Comparison of ENCODE assay signal across 24 cellular contexts in the genomic region with DNA sequence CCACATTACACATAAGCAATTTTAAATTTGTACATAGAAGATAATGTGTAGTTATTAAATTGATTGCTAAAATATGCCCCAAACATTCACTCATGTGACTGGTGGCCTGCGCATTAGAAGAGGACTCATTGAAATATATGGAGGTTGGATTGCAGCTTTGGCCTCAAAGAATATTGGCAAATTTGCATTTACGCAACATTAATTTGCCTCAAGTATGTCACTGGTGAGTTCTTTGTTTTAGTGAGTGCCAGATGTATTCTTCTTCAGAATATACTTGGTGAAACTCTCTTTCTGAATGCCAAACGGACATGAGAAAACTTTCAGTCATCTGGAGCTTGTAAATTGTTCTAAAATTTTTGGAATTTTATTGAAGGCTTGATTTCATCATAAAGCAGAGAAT. TPM values are rescaled to one million over a fixed set of nuclear protein-coding genes. Genes with fewer than 3 reads are reported as not detected.
"Had no signal": no experiment of that assay in that cellular context is flagged by ENCODE, and none has a peak within 500 bp of the region (broad histone marks: within the 10 kb centered on the region; RNA-seq: fewer than 3 reads in every experiment).

No MANE protein-coding gene starts in this region.

- H3K9me3 ChIP-seq: left ventricle myocardium inferior, mucosa of descending colon, ovary, stomach, thoracic aorta, tibial artery, upper lobe of right lung had no signal

- H3K27ac ChIP-seq: left ventricle myocardium inferior, ovary, skin epidermis, stomach, thoracic aorta, tibial artery, upper lobe of right lung had no signal

- H3K4me3 Mint-ChIP-seq: naive thymus-derived CD4-positive, alpha-beta T cell; natural killer cell treated with Interleukin-12 subunit alpha and Interleukin-12 subunit beta and Interleukin-15 and Interleukin-18, amount 100 ng/mL, for 72 hours; stimulated activated naive B cell treated with anti-CD40 and anti-IgM and Interleukin-4, amounts not matched to agents 10 μg/mL and 1 μg/mL and 100 μg/mL, for 72 hours had no signal

- H3K36me3 Mint-ChIP-seq: naive thymus-derived CD4-positive, alpha-beta T cell; natural killer cell treated with Interleukin-12 subunit alpha and Interleukin-12 subunit beta and Interleukin-15 and Interleukin-18, amount 100 ng/mL, for 72 hours; stimulated activated naive B cell treated with anti-CD40 and anti-IgM and Interleukin-4, amounts not matched to agents 10 μg/mL and 1 μg/mL and 100 μg/mL, for 72 hours had no signal

- H3K4me1 ChIP-seq: left ventricle myocardium inferior, upper lobe of right lung had no signal

- H3K27me3 ChIP-seq: tibial artery had no signal

- DNase-seq: islet precursor cell; left ventricle myocardium inferior; midbrain; mucosa of descending colon; naive thymus-derived CD4-positive, alpha-beta T cell; ovary; retina; right cardiac atrium; stimulated activated CD4-positive, alpha-beta T cell treated with anti-CD3 and anti-CD28 coated beads, Interleukin-12 subunit alpha, Interleukin-12 subunit beta, amount 100 ng/mL, for 4 hours; stimulated activated CD4-positive, alpha-beta T cell treated with anti-CD3 and anti-CD28 coated beads, Interleukin-15, amount 100 ng/mL, for 24 hours; stimulated activated CD4-positive, alpha-beta T cell treated with anti-CD3 and anti-CD28 coated beads, Interleukin-2, amount 100 ng/mL, for 24 hours; stimulated activated CD4-positive, alpha-beta T cell treated with anti-CD3 and anti-CD28 coated beads, Interleukin-4, amount 100 ng/mL, for 1 hour; stimulated activated naive B cell treated with anti-CD40 and anti-IgM and Interleukin-4, amounts not matched to agents 10 μg/mL and 1 μg/mL and 100 μg/mL, for 72 hours; stimulated activated naive CD8-positive, alpha-beta T cell treated with anti-CD3 and anti-CD28 coated beads, Interleukin-15, Interleukin-2, amounts not matched to agents 100 U/mL and 50 U/mL, for 24 hours; stomach; tibial artery; upper lobe of right lung had no signal

- H3K27ac Mint-ChIP-seq: naive thymus-derived CD4-positive, alpha-beta T cell; natural killer cell treated with Interleukin-12 subunit alpha and Interleukin-12 subunit beta and Interleukin-15 and Interleukin-18, amount 100 ng/mL, for 72 hours; progenitor cell of endocrine pancreas; stimulated activated naive B cell treated with anti-CD40 and anti-IgM and Interleukin-4, amounts not matched to agents 10 μg/mL and 1 μg/mL and 100 μg/mL, for 72 hours had no signal

- ATAC-seq: mucosa of descending colon; naive thymus-derived CD4-positive, alpha-beta T cell; natural killer cell treated with Interleukin-12 subunit alpha and Interleukin-12 subunit beta and Interleukin-15 and Interleukin-18, amount 100 ng/mL, for 72 hours; right cardiac atrium; sciatic nerve; stimulated activated naive B cell treated with anti-CD40 and anti-IgM and Interleukin-4, amounts not matched to agents 10 μg/mL and 1 μg/mL and 100 μg/mL, for 72 hours; stimulated activated naive CD8-positive, alpha-beta T cell treated with anti-CD3 and anti-CD28 coated beads, Interleukin-15, Interleukin-2, amounts not matched to agents 100 U/mL and 50 U/mL, for 24 hours; upper lobe of right lung had no signal

- H3K4me1 Mint-ChIP-seq: naive thymus-derived CD4-positive, alpha-beta T cell had no signal

- H3K36me3 ChIP-seq: left ventricle myocardium inferior, ovary, stomach, thoracic aorta, tibial artery, upper lobe of right lung had no signal

- FAIRE-seq: urothelium cell line had no signal

- H3K4me3 ChIP-seq: left ventricle myocardium inferior, lung, mucosa of descending colon, ovary, skin epidermis, stomach, thoracic aorta, tibial artery, upper lobe of right lung had no signal

RNA-seq across cellular contexts. Expression of a gene that starts 5.9 kb away (rescaled TPM):
- total RNA-seq: naive thymus-derived CD4-positive, alpha-beta T cell; natural killer cell treated with Interleukin-12 subunit alpha and Interleukin-12 subunit beta and Interleukin-15 and Interleukin-18, amount 100 ng/mL, for 72 hours had no signal
- polyA plus RNA-seq: naive thymus-derived CD4-positive, alpha-beta T cell had no signal
